In genomic region chr4:4534515-4535145, GRCh38 we compare ENCODE assay signal across 17 cellular contexts. TPM values are rescaled to one million over a fixed set of nuclear protein-coding genes. Genes with fewer than 3 reads are reported as not detected.
DNase-seq lines count a peak whose midpoint lies in the region; ATAC-seq, FAIRE-seq and TF ChIP-seq lines count a peak whose summit lies in the region.
"Had no signal": no experiment of that assay in that cellular context is flagged by ENCODE, and none has a peak within 500 bp of the region (broad histone marks: within the 10 kb centered on the region; RNA-seq: fewer than 3 reads in every experiment).

No MANE protein-coding gene starts in this region.

- H3K27me3 Mint-ChIP-seq in Caco-2 (ENCODE audit: insufficient read depth, unreplicated experiment) (no peaks in the 10 kb centered on the region), H9 (ENCODE audit: low read depth) (no peaks in the 10 kb centered on the region), chondrocyte (ENCODE audit: low read depth) (no peaks in the 10 kb centered on the region)
- H3K27me3 Mint-ChIP-seq: CD4-positive, alpha-beta memory T cell had no signal

- H3K27ac ChIP-seq in H9 (ENCODE audit: insufficient read length, low read depth, low read length): no peak overlapping the region
- H3K27ac ChIP-seq in K562 (ENCODE audit: extremely low read depth, low read depth, low read length): no peak overlapping the region
- H3K27ac ChIP-seq in mammary epithelial cell (ENCODE audit: insufficient read depth, low read depth, low read length): no peak overlapping the region
- H3K27ac ChIP-seq: GM23248 had no signal

- POLR2A ChIA-PET in Caco-2 (lab: Charles Lee) (no interaction called here), K562 (lab: Yijun Ruan, JAX) (interaction anchor here (1.0 to 2.5 kb wide), 2 partner anchors 8 to 21 kb away, joined by 5 to 9 read pairs; partner anchors contain the start of gene STX18)

- no peaks in the 10 kb centered on the region for H3K9me3 Mint-ChIP-seq in Caco-2 (ENCODE audit: unreplicated experiment)
- no peaks in the 10 kb centered on the region for H3K9me3 Mint-ChIP-seq in H9
- H3K9me3 Mint-ChIP-seq in chondrocyte (ENCODE audit: low read depth): no peaks in the 10 kb centered on the region
- H3K9me3 Mint-ChIP-seq: CD4-positive, alpha-beta memory T cell had no signal

- H3K4me1 Mint-ChIP-seq in Caco-2 (ENCODE audit: low read depth, unreplicated experiment) (peaks cover 14% of the 10 kb centered on the region), H9 (no peaks in the 10 kb centered on the region), chondrocyte (ENCODE audit: low read depth) (peaks cover 8% of the 10 kb centered on the region)

- H3K9me3 ChIP-seq in Caco-2 (no peaks in the 10 kb centered on the region), H9 (ENCODE audit: control insufficient read depth, low read depth, low read length) (no peaks in the 10 kb centered on the region), K562 (replicated peaks; ENCODE audit: control insufficient read depth, insufficient read depth, low read depth, low read length) (no peaks in the 10 kb centered on the region), mammary epithelial cell (replicated peaks; ENCODE audit: insufficient read depth, low read length) (no peaks in the 10 kb centered on the region)

- no peak overlapping the region for H3K9ac ChIP-seq in H9 (ENCODE audit: extremely low read depth, insufficient read length, low read length)
- H3K9ac ChIP-seq in K562 (ENCODE audit: insufficient read depth in 1 of 2, low read depth in 2 of 2, low read length in 2 of 2): no peak overlapping the region
- H3K9ac ChIP-seq in mammary epithelial cell (ENCODE audit: insufficient read depth, low read length): no peak overlapping the region
- H3K9ac ChIP-seq: GM23248 had no signal

- H3K79me2 ChIP-seq in H9 (ENCODE audit: insufficient read depth, low read length) (peaks cover 7% of the 10 kb centered on the region; the same call in 1 of the 2 replicates), K562 (ENCODE audit: control insufficient read depth, insufficient read depth, low read length) (peaks cover 28% of the 10 kb centered on the region), mammary epithelial cell (ENCODE audit: insufficient read depth, low read length) (peaks cover 78% of the 10 kb centered on the region)

- H3K27me3 ChIP-seq in Caco-2 (replicated peaks; ENCODE audit: control insufficient read depth, insufficient read depth, low read length) (no peaks in the 10 kb centered on the region), H9 (ENCODE audit: insufficient read depth, low read length) (no peaks in the 10 kb centered on the region), K562 (ENCODE audit: control insufficient read depth in 2 of 2, insufficient read depth in 2 of 2, low read length in 2 of 2) (no peaks in the 10 kb centered on the region), mammary epithelial cell (ENCODE audit: insufficient read depth, low read length) (no peaks in the 10 kb centered on the region)

- no peaks in the 10 kb centered on the region for H3K23me2 ChIP-seq in H9 (ENCODE audit: insufficient read length, low read depth, low read length, poor library complexity, severe bottlenecking)

- H2BK5ac ChIP-seq in H9 (ENCODE audit: insufficient read length, low read length): no peak overlapping the region

- no peak overlapping the region for H3T11ph ChIP-seq in H9 (ENCODE audit: low read length)

- DNase-seq in Caco-2 (peak; percentile 12 to 38), H9 (no peak), K562 (ENCODE audit: extremely low read depth in 1 of 4, low spot score in 3 of 4) (no peak), putamen (ENCODE audit: low spot score) (no peak), chondrocyte (ENCODE audit: low spot score) (no peak), mammary epithelial cell (no peak)
- DNase-seq: C1 segment of cervical spinal cord; CD4-positive, alpha-beta memory T cell; COR-L47; DMS153; DND-41; GM23248; H7 had no signal

- in situ Hi-C loops in K562 (cut with MboI) (no loop called here), mammary epithelial cell (cut with MboI; ENCODE audit: low sequenced_read_pairs in 2 of 2) (no loop called here)

- TF ChIP-seq POLR2A in K562 (conservative IDR thresholded peaks at IDR 0.05): no peak

- TF ChIP-seq CTCF in Caco-2 (IDR thresholded peaks at IDR 0.05; ENCODE audit: insufficient read depth in 1 of 2, low read depth in 1 of 2, low read length in 1 of 2, severe bottlenecking in 1 of 2, unreplicated experiment in 1 of 2) (no peak), H9 (conservative IDR thresholded peaks at IDR 0.05) (no peak), K562 (IDR thresholded peaks at IDR 0.05 in 2 of 3, conservative IDR thresholded peaks at IDR 0.05 in 1 of 3; ENCODE audit: insufficient read depth in 2 of 3, low read depth in 1 of 3, low read length in 3 of 3) (no peak), chondrocyte (IDR thresholded peaks at IDR 0.05) (no peak), mammary epithelial cell (conservative IDR thresholded peaks at IDR 0.05 in 1 of 2, IDR thresholded peaks at IDR 0.05 in 1 of 2; ENCODE audit: extremely low read depth in 1 of 2, insufficient read depth in 1 of 2, low read depth in 1 of 2, low read length in 2 of 2) (no peak)

- H3K4me3 Mint-ChIP-seq in Caco-2 (ENCODE audit: unreplicated experiment) (no peak overlapping the region), H9 (no peak overlapping the region), chondrocyte (ENCODE audit: unreplicated experiment) (no peak overlapping the region)
- H3K4me3 Mint-ChIP-seq: CD4-positive, alpha-beta memory T cell had no signal

- CTCF ChIA-PET in Caco-2 (lab: Charles Lee) (no interaction called here), K562 (lab: Yijun Ruan, JAX; ENCODE audit: low intra/inter-chr PET ratio) (no interaction called here), mammary epithelial cell (lab: Charles Lee; ENCODE audit: low non-redundant PET) (no interaction called here)

- no peak for TF ChIP-seq RAD21 in K562 (CRISPR knock-in tag; conservative IDR thresholded peaks at IDR 0.05 in 1 of 2, IDR thresholded peaks at IDR 0.05 in 1 of 2)

- H4K8ac ChIP-seq in H9 (replicated peaks; ENCODE audit: insufficient read length, low read depth, low read length): no peak overlapping the region

- H3K79me1 ChIP-seq in H9 (ENCODE audit: insufficient read depth, low read depth, low read length, poor library complexity, severe bottlenecking): peaks cover 8% of the 10 kb centered on the region

- H3K4ac ChIP-seq in H9 (ENCODE audit: low read depth, low read length): no peak overlapping the region

- H3K27ac Mint-ChIP-seq in Caco-2 (ENCODE audit: unreplicated experiment) (peak overlapping the region; percentile 2), H9 (no peak overlapping the region), chondrocyte (ENCODE audit: unreplicated experiment) (no peak overlapping the region)

- WGBS in H9 (ENCODE audit: extremely low coverage, insufficient read length, low lambda C conversion rate): no CpG with 5 or more reads among the region's 9 CpGs
- WGBS in K562 (ENCODE audit: insufficient coverage, low coverage, missing lambda C conversion rate): 90% methylated on average over 9 of the region's 9 CpGs
- WGBS in mammary epithelial cell (ENCODE audit: low coverage, missing lambda C conversion rate): 90% methylated on average over 9 of the region's 9 CpGs

- H3K18ac ChIP-seq in H9 (ENCODE audit: insufficient read length, low read depth, low read length): no peak overlapping the region

- BruUV-seq in Caco-2 (replicated peaks; lab: Mats Ljungman, UMichigan) (no TSS peak), K562 (replicated peaks; lab: Mats Ljungman, UMichigan) (no TSS peak), mammary epithelial cell (replicated peaks; lab: Mats Ljungman, UMichigan) (no TSS peak)

- H3K4me2 ChIP-seq in H9 (ENCODE audit: insufficient read depth, insufficient read length, low read length): no peak overlapping the region
- no peak overlapping the region for H3K4me2 ChIP-seq in K562 (ENCODE audit: insufficient read depth, low read length)
- no peak overlapping the region for H3K4me2 ChIP-seq in mammary epithelial cell (ENCODE audit: insufficient read depth, low read depth, low read length)

- no peak for TF ChIP-seq EP300 in K562 (IDR thresholded peaks at IDR 0.05; ENCODE audit: low read length)

- ATAC-seq in K562: no peak
- ATAC-seq: HCT116 had no signal

- dilution Hi-C loops in mammary epithelial cell (cut with HindIII; ENCODE audit: low sequenced_read_pairs): no loop called here

- no peaks in the 10 kb centered on the region for H3K9me1 ChIP-seq in K562 (ENCODE audit: control insufficient read depth, insufficient read depth, low read length)

- H2BK20ac ChIP-seq in H9 (ENCODE audit: low read depth, low read length, poor library complexity, severe bottlenecking): no peak overlapping the region

- no peak overlapping the region for H4K5ac ChIP-seq in H9 (ENCODE audit: insufficient read length, low read depth, low read length)

- 0 out of 2 replicates have a peak overlapping the region, but pooled peaks have one; percentile 48 for H2BK15ac ChIP-seq in H9 (ENCODE audit: low read depth, low read length)

- H3K36me3 ChIP-seq in Caco-2 (ENCODE audit: control insufficient read depth, insufficient read depth, low read length) (no peaks in the 10 kb centered on the region), K562 (ENCODE audit: control insufficient read depth, insufficient read depth, low read length) (no peaks in the 10 kb centered on the region), mammary epithelial cell (ENCODE audit: insufficient read depth, low read length) (no peaks in the 10 kb centered on the region)

- H4K91ac ChIP-seq in H9 (ENCODE audit: insufficient read length, low read depth, low read length): no peak overlapping the region

- H2BK120ac ChIP-seq in H9 (ENCODE audit: low read depth, low read length, poor library complexity, severe bottlenecking): no peak overlapping the region

- no peak overlapping the region for H3K23ac ChIP-seq in H9 (ENCODE audit: insufficient read length, low read depth, low read length)

- no peak overlapping the region for H2BK12ac ChIP-seq in H9 (ENCODE audit: insufficient read length, low read depth, low read length)

- H3K14ac ChIP-seq in H9 (ENCODE audit: insufficient read depth, low read length): no peak overlapping the region

- intact Hi-C loops in Caco-2 (cut with micrococcal nuclease; ENCODE audit: unreplicated experiment): no loop called here
- intact Hi-C loops in K562 (cut with micrococcal nuclease): no loop called here
- intact Hi-C loops in mammary epithelial cell (cut with micrococcal nuclease): no loop called here

- no peak overlapping the region for H2AFZ ChIP-seq in H9 (ENCODE audit: low read length)
- H2AFZ ChIP-seq in K562 (ENCODE audit: low read depth, low read length): no peak overlapping the region
- no peak overlapping the region for H2AFZ ChIP-seq in mammary epithelial cell (ENCODE audit: low read depth, low read length)
- H2AFZ ChIP-seq: GM23248 had no signal

- H3K36me3 Mint-ChIP-seq in Caco-2 (ENCODE audit: insufficient read depth, unreplicated experiment) (no peaks in the 10 kb centered on the region), H9 (ENCODE audit: insufficient read depth in 1 of 3, low read depth in 3 of 3) (no peaks in the 10 kb centered on the region), chondrocyte (ENCODE audit: low read depth) (no peaks in the 10 kb centered on the region)

- H3K56ac ChIP-seq in H9 (ENCODE audit: insufficient read length, low read depth, low read length): no peak overlapping the region

- H4K20me1 ChIP-seq in H9 (ENCODE audit: control insufficient read depth, insufficient read depth, insufficient read length) (no peaks in the 10 kb centered on the region), K562 (replicated peaks; ENCODE audit: control insufficient read depth, insufficient read depth, low read length) (peaks cover 25% of the 10 kb centered on the region), mammary epithelial cell (ENCODE audit: insufficient read depth, low read length) (no peaks in the 10 kb centered on the region)

- no peaks in the 10 kb centered on the region for H3K4me1 ChIP-seq in Caco-2
- no peaks in the 10 kb centered on the region for H3K4me1 ChIP-seq in H9 (ENCODE audit: insufficient read depth, low read length)
- H3K4me1 ChIP-seq in K562 (replicated peaks in 1 of 2; ENCODE audit: control insufficient read depth in 2 of 2, insufficient read depth in 2 of 2, low read length in 2 of 2): peaks cover 0 to 17% of the 10 kb centered on the region in 2 experiments; a peak in 2 of 5 replicates
- H3K4me1 ChIP-seq in mammary epithelial cell (ENCODE audit: insufficient read depth, low read length): no peaks in the 10 kb centered on the region

- FAIRE-seq in K562 (lab: Jason Lieb, UNC): no peak
- FAIRE-seq: G401.6, GM19239, H1 had no signal

- H3K4me3 ChIP-seq in Caco-2 (ENCODE audit: low read depth, low read length): no peak overlapping the region
- H3K4me3 ChIP-seq in K562: no peak overlapping the region
- H3K4me3 ChIP-seq in mammary epithelial cell (replicated peaks in 1 of 3; ENCODE audit: insufficient read depth in 1 of 3, low read depth in 2 of 3, low read length in 3 of 3): no peak overlapping the region
- H3K4me3 ChIP-seq: GM23248 had no signal

- no peak overlapping the region for H2AK5ac ChIP-seq in H9 (ENCODE audit: insufficient read length, low read length)

RNA-seq across cellular contexts. Expression of gene STX18, which starts 7.2 kb away (rescaled TPM):
- 32.5 and 36.5 TPM in 2 replicates for total RNA-seq in Caco-2 (2022)
- 20.9 and 23.5 TPM in 2 replicates for total RNA-seq in H9 (2021)
- 32.0 and 52.5 TPM in 2 replicates for total RNA-seq in K562 (2011; cell fraction: chromatin; rRNA removed; ENCODE audit: low replicate concordance)
- 17.0 and 17.2 TPM in 2 replicates for total RNA-seq in K562 (2011; cell fraction: nucleolus; rRNA removed)
- 26.4 and 28.0 TPM in 2 replicates for total RNA-seq in K562 (2011; cell fraction: nucleoplasm; rRNA removed)
- 18.5 and 22.7 TPM in 2 replicates for total RNA-seq in K562 (2014; rRNA removed)
- total RNA-seq in K562 (2014; rRNA removed; fragmentation: Illumina TruSeq; extraction: Trizol): 26.3 and 28.2 TPM in 2 replicates
- 22.7 and 22.8 TPM in 2 replicates for total RNA-seq in K562 (2015; rRNA removed; fragmentation: Illumina TruSeq; extraction: Trizol)
- total RNA-seq in K562 (2021): 20.3 and 20.6 TPM in 2 replicates
- 21.5 and 24.9 TPM in 2 replicates for polyA plus RNA-seq in K562 (2011; rRNA removed)
- 13.4 and 14.4 TPM in 2 replicates for polyA plus RNA-seq in K562 (2011; cell fraction: cytosol; rRNA removed)
- 28.2 and 30.1 TPM in 2 replicates for polyA plus RNA-seq in K562 (2011; cell fraction: nucleus; rRNA removed)
- 19.0 and 19.6 TPM in 2 replicates for polyA plus RNA-seq in K562 (2012)
- 30.9 and 41.7 TPM in 2 replicates for polyA plus RNA-seq in K562 (2014; fragmentation: Illumina TruSeq; extraction: Trizol)
- polyA plus RNA-seq in K562 (2014; fragmentation: Nextera tagmentation; extraction: Ambion mirVana): 1 to 10 TPM; 6.2 to 6.7 TPM
- polyA plus RNA-seq in K562 (2014; rRNA removed): 22.8 and 23.1 TPM in 2 replicates
- polyA minus RNA-seq in K562 (2011; rRNA and poly(A)+ RNA removed): 19.9 and 29.4 TPM in 2 replicates
- polyA minus RNA-seq in K562 (2011; cell fraction: cytosol; rRNA and poly(A)+ RNA removed): 7.5 and 9.5 TPM in 2 replicates
- polyA minus RNA-seq in K562 (2011; cell fraction: nucleus; rRNA and poly(A)+ RNA removed): 14.1 and 31.0 TPM in 2 replicates
- total RNA-seq in chondrocyte: 21.1 to 27.1 TPM (median 25.4 TPM) in 3 replicates
- 10 to 100 TPM; 17.7 to 25.0 TPM for total RNA-seq in mammary epithelial cell
- 15.1 TPM for polyA plus RNA-seq in mammary epithelial cell
- polyA minus RNA-seq in mammary epithelial cell: 3.9 TPM

Comparison
In these comparisons a context has a peak if more than half of its experiments do, and no peak if none do; other contexts are left out.
1. DNase-seq: peak in Caco-2 (2 of 2); none in H9 (single experiment), K562 (0 of 4), putamen (single experiment), chondrocyte (single experiment) and mammary epithelial cell (single experiment).